In the genomic region with DNA sequence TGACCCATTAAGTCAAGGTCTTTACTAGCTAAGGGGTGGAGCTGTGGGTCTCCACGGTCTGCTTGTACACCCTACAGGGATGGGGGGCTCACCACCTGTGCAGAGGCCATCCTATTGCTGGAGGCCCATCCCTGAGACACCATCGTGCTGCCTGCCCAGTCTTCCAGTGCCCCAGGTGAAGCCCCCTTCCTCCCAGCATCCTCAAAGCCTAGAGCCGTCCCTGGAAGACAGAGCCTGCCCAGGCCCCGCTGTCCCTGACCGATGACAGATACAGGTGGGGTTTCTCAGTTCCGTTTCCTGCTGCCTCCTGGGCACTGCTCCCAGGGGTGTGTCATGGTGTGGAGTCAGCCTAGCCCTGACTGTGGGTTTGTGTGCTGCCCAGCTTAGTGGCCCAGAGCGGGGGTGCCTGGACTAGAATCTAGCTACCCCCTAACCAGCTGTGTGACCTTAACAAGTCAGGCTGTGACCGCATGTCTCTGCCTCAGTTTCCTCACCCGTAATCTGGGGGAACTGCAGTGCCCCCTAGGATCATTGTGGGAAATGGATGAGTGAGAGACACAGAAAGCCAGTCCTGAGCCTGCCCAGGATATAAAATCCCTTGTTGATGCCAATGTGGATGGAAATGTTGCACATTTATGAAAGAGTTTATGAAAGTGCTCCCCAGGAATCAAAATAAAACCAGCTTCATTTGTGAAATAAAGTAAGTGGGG, we compare ENCODE assay signal across 13 cellular contexts. TPM values are rescaled to one million over a fixed set of nuclear protein-coding genes. Genes with fewer than 3 reads are reported as not detected.
DNase-seq lines count a peak whose midpoint lies in the region; TF ChIP-seq lines count a peak whose summit lies in the region.
"Had no signal": no experiment of that assay in that cellular context is flagged by ENCODE, and none has a peak within 500 bp of the region (broad histone marks: within the 10 kb centered on the region; RNA-seq: fewer than 3 reads in every experiment).

No MANE protein-coding gene starts in this region.

- H3K9me3 ChIP-seq in right atrium auricular region (no peaks in the 10 kb centered on the region), SJCRH30 (replicated peaks) (no peaks in the 10 kb centered on the region)
- H3K9me3 ChIP-seq: pancreas, transverse colon had no signal

- H3K27me3 ChIP-seq in right atrium auricular region (no peaks in the 10 kb centered on the region), SJCRH30 (peaks cover 31% of the 10 kb centered on the region)
- H3K27me3 ChIP-seq: pancreas, transverse colon had no signal

- no peak overlapping the region for H3K27ac ChIP-seq in right atrium auricular region
- no peak overlapping the region for H3K27ac ChIP-seq in SJCRH30
- H3K27ac ChIP-seq: pancreas, transverse colon had no signal

- H3K4me3 ChIP-seq in right atrium auricular region (no peak overlapping the region), SJCRH30 (no peak overlapping the region)
- H3K4me3 ChIP-seq: pancreas, transverse colon had no signal

- intact Hi-C loops in cardiac septum (cut with DNase I), result no loop called here

- H3K4me1 ChIP-seq in right atrium auricular region (peaks cover 0 to 13% of the 10 kb centered on the region in 2 donors), SJCRH30 (peaks cover 3% of the 10 kb centered on the region; the same call in 1 of the 2 replicates)

- no peak for TF ChIP-seq CTCF in right atrium auricular region (IDR thresholded peaks at IDR 0.05)

- DNase-seq in cardiac septum (ENCODE audit: low spot score) (peak; percentile 66), right atrium auricular region (ENCODE audit: low spot score) (no peak), RPMI8226 (peak; percentile 48), kidney tubule cell (ENCODE audit: low spot score) (peak; percentile 37), activated gamma-delta T cell (lab: John Stamatoyannopoulos, UW) (no peak), SKM-1 treated with dmso at 0.1 percent for 144 hours (lab: John Stamatoyannopoulos, UW; ENCODE audit: unreplicated experiment) (no peak), SJCRH30 (no peak)
- DNase-seq in activated CD4-positive, alpha-beta T cell treated with anti-CD3 and anti-CD28 coated beads, Interleukin-2, amount 50 U/mL, for 48 hours, result no peak
- DNase-seq: NCI-H1930, NCI-H774, SIG-M5, transverse colon had no signal

- H3K36me3 ChIP-seq in right atrium auricular region (peaks cover 2% of the 10 kb centered on the region), SJCRH30 (0 out of 2 replicates have a peak, but pooled peaks cover 4% of the 10 kb centered on the region)
- H3K36me3 ChIP-seq: pancreas, transverse colon had no signal

RNA-seq across cellular contexts. Expression of a gene that starts 2.0 kb away (rescaled TPM):
- not detected for total RNA-seq in cardiac septum
- total RNA-seq in right atrium auricular region, result not detected
- 0.73 TPM in 1 of 2 replicates, not detected in the other for total RNA-seq in SJCRH30 (2014; rRNA removed; shearing (Covaris generic))
- total RNA-seq: pancreas, transverse colon had no signal

RNA-seq across cellular contexts. Expression of a gene that starts 2.3 kb away (rescaled TPM):
- 149 TPM for total RNA-seq in cardiac septum
- total RNA-seq in right atrium auricular region, result 100 to 1,000 TPM; 232 to 243 TPM
- total RNA-seq in SJCRH30 (2014; rRNA removed; shearing (Covaris generic)), result 265 and 304 TPM in 2 replicates

Comparison
In these comparisons a context has a peak if more than half of its experiments do, and no peak if none do; other contexts are left out.
1. DNase-seq: peak in cardiac septum (single experiment), RPMI8226 (single experiment) and kidney tubule cell (single experiment); none in right atrium auricular region (single experiment), activated gamma-delta T cell (single experiment), SKM-1 treated with dmso at 0.1 percent for 144 hours (single experiment), activated CD4-positive, alpha-beta T cell treated with anti-CD3 and anti-CD28 coated beads, Interleukin-2, amount 50 U/mL, for 48 hours (0 of 2) and SJCRH30 (0 of 2).